Comparison of ENCODE assay signal across 23 cellular contexts in genomic region chr6:41914869-41915268, GRCh38.
"Had no signal": no experiment of that assay in that cellular context is flagged by ENCODE, and none has a peak within 500 bp of the region (broad histone marks: within the 10 kb centered on the region; RNA-seq: fewer than 3 reads in every experiment).

No MANE protein-coding gene starts in this region.

- H3K9me3 Mint-ChIP-seq: activated B cell treated with CpG ODN at 0.5 μM for 24 hours; activated T-helper 17 cell treated with anti-CD3 and anti-CD28 coated beads, Interleukin-2, amount 50 U/mL, for 72 hours; central memory CD8-positive, alpha-beta T cell; immature natural killer cell; naive thymus-derived CD4-positive, alpha-beta T cell; stimulated activated effector memory CD8-positive, alpha-beta T cell treated with anti-CD3 and anti-CD28 coated beads, Interleukin-12 subunit alpha, Interleukin-12 subunit beta, amount 100 ng/mL, for 72 hours had no signal

- ATAC-seq: activated T-helper 17 cell treated with anti-CD3 and anti-CD28 coated beads, Interleukin-2, amount 50 U/mL, for 72 hours; heart right ventricle; naive thymus-derived CD4-positive, alpha-beta T cell; stimulated activated effector memory CD8-positive, alpha-beta T cell treated with anti-CD3 and anti-CD28 coated beads, Interleukin-12 subunit alpha, Interleukin-12 subunit beta, amount 100 ng/mL, for 72 hours had no signal

- H3K36me3 ChIP-seq: colonic mucosa had no signal

- H3K4me3 ChIP-seq: colonic mucosa, esophagus squamous epithelium, heart right ventricle, sigmoid colon, testis, upper lobe of left lung had no signal

- H3K27ac Mint-ChIP-seq: activated B cell treated with CpG ODN at 0.5 μM for 24 hours; stimulated activated effector memory CD8-positive, alpha-beta T cell treated with anti-CD3 and anti-CD28 coated beads, Interleukin-12 subunit alpha, Interleukin-12 subunit beta, amount 100 ng/mL, for 72 hours had no signal

- H3K4me1 ChIP-seq: colonic mucosa had no signal

- H3K4me2 ChIP-seq: SK-N-SH had no signal

- H3K27ac ChIP-seq: colonic mucosa, esophagus squamous epithelium, heart right ventricle, parathyroid adenoma, sigmoid colon, testis, upper lobe of left lung had no signal

- H3K9ac ChIP-seq: parathyroid adenoma, SK-N-SH had no signal

- DNase-seq: activated B cell treated with CpG ODN at 0.5 μM for 24 hours; activated CD4-positive, alpha-beta T cell treated with anti-CD3 and anti-CD28 coated beads for 48 hours; activated naive CD4-positive, alpha-beta T cell; activated T-cell treated with anti-CD3 and anti-CD28 coated beads, Interleukin-2, amount 50 U/mL, for 1 hour; anterior cingulate cortex; colonic mucosa; esophagus squamous epithelium; heart right ventricle; immature natural killer cell; kidney glomerular epithelial cell; mesendoderm; naive thymus-derived CD4-positive, alpha-beta T cell; sigmoid colon; SK-N-SH; stimulated activated CD4-positive, alpha-beta T cell treated with anti-CD3 and anti-CD28 coated beads, Interleukin-4, amount 100 ng/mL, for 24 hours; T-helper 9 cell; testis; upper lobe of left lung had no signal

- H3K27me3 ChIP-seq: colonic mucosa, esophagus squamous epithelium, heart right ventricle, sigmoid colon, testis, upper lobe of left lung had no signal

- FAIRE-seq: endometrium had no signal

- H3K9me3 ChIP-seq: colonic mucosa, esophagus squamous epithelium, heart right ventricle, sigmoid colon, SK-N-SH, testis, upper lobe of left lung had no signal

- H3K27me3 Mint-ChIP-seq: activated B cell treated with CpG ODN at 0.5 μM for 24 hours; activated T-helper 17 cell treated with anti-CD3 and anti-CD28 coated beads, Interleukin-2, amount 50 U/mL, for 72 hours; central memory CD8-positive, alpha-beta T cell; naive thymus-derived CD4-positive, alpha-beta T cell had no signal

- H3K4me3 Mint-ChIP-seq: activated B cell treated with CpG ODN at 0.5 μM for 24 hours; activated T-helper 17 cell treated with anti-CD3 and anti-CD28 coated beads, Interleukin-2, amount 50 U/mL, for 72 hours; central memory CD8-positive, alpha-beta T cell; immature natural killer cell; naive thymus-derived CD4-positive, alpha-beta T cell; stimulated activated effector memory CD8-positive, alpha-beta T cell treated with anti-CD3 and anti-CD28 coated beads, Interleukin-12 subunit alpha, Interleukin-12 subunit beta, amount 100 ng/mL, for 72 hours had no signal
